10 cellular contexts compared by ENCODE assay signal in genomic region chr2:188303363-188304031, GRCh38. TPM values are rescaled to one million over a fixed set of nuclear protein-coding genes. Genes with fewer than 3 reads are reported as not detected.
DNase-seq lines count a peak whose midpoint lies in the region; ATAC-seq and TF ChIP-seq lines count a peak whose summit lies in the region.
"Had no signal": no experiment of that assay in that cellular context is flagged by ENCODE, and none has a peak within 500 bp of the region (broad histone marks: within the 10 kb centered on the region; RNA-seq: fewer than 3 reads in every experiment).

No MANE protein-coding gene starts in this region.

- CTCF ChIA-PET in BJ (lab: Yijun Ruan, JAX): interaction anchor here (1.7 to 2.0 kb wide), 2 partner anchors 11 to 27 kb away, joined by 5 to 7 read pairs; partner anchors contain the start of gene GULP1

- H3K36me3 ChIP-seq in BJ (ENCODE audit: control insufficient read depth, insufficient read depth, low read length): no peaks in the 10 kb centered on the region

- POLR2A ChIA-PET in BJ (lab: Charles Lee): interaction anchor here (0.6 to 1.7 kb wide), 3 partner anchors 9 to 392 kb away, joined by 3 to 4 read pairs (median 3); no protein-coding TSS in a partner anchor

- TF ChIP-seq CTCF in BJ (IDR thresholded peaks at IDR 0.05; ENCODE audit: insufficient read depth, low read depth, low read length) (no peak), choroid plexus epithelial cell (conservative IDR thresholded peaks at IDR 0.05; ENCODE audit: low read depth, low read length) (no peak)

- no peak overlapping the region for H3K4me3 ChIP-seq in BJ (ENCODE audit: low read depth, low read length)
- no peak overlapping the region for H3K4me3 ChIP-seq in choroid plexus epithelial cell (ENCODE audit: low read depth, low read length)
- H3K4me3 ChIP-seq: dorsolateral prefrontal cortex had no signal

- DNase-seq in BJ (ENCODE audit: low read depth) (peak; percentile 51), LHCN-M2 (ENCODE audit: low read depth) (peak; percentile 74), choroid plexus epithelial cell (ENCODE audit: low read depth) (peak; percentile 75), kidney tubule cell (ENCODE audit: low spot score) (peak; percentile 77), Kasumi-1 (lab: John Stamatoyannopoulos, UW) (no peak), HT-29 (ENCODE audit: low spot score) (no peak)
- no peak for DNase-seq in activated naive CD4-positive, alpha-beta T cell treated with anti-CD3 and anti-CD28 coated beads, Interleukin-2, amount 50 U/mL, for 16 hours
- DNase-seq: dorsolateral prefrontal cortex, kidney had no signal

- no peak for ATAC-seq in HG02588 (IDR thresholded peaks at IDR 0.05; ENCODE audit: unreplicated experiment)

- H3K27me3 ChIP-seq in BJ (ENCODE audit: control insufficient read depth, insufficient read depth, low read length): no peaks in the 10 kb centered on the region
- H3K27me3 ChIP-seq: dorsolateral prefrontal cortex had no signal

RNA-seq across cellular contexts. Expression of gene GULP1, which starts 11.8 kb away (rescaled TPM):
- polyA plus RNA-seq in BJ (2011; rRNA removed): 31.0 and 53.5 TPM in 2 replicates
- 21.6 and 27.0 TPM in 2 replicates for polyA minus RNA-seq in BJ (2011; rRNA and poly(A)+ RNA removed)
- 32.2 and 32.9 TPM in 2 replicates for total RNA-seq in LHCN-M2 (2014; rRNA removed)
- 7.4 TPM for polyA plus RNA-seq in LHCN-M2 (2012)
- total RNA-seq in HT-29 (2014; rRNA removed; shearing (Covaris generic)): 7.8 and 9.2 TPM in 2 replicates

Comparison
In these comparisons a context has a peak if more than half of its experiments do, and no peak if none do; other contexts are left out.
1. DNase-seq: peak in BJ (single experiment), LHCN-M2 (single experiment), choroid plexus epithelial cell (single experiment) and kidney tubule cell (single experiment); none in Kasumi-1 (0 of 2), HT-29 (single experiment) and activated naive CD4-positive, alpha-beta T cell treated with anti-CD3 and anti-CD28 coated beads, Interleukin-2, amount 50 U/mL, for 16 hours (single experiment).